In the genomic region with DNA sequence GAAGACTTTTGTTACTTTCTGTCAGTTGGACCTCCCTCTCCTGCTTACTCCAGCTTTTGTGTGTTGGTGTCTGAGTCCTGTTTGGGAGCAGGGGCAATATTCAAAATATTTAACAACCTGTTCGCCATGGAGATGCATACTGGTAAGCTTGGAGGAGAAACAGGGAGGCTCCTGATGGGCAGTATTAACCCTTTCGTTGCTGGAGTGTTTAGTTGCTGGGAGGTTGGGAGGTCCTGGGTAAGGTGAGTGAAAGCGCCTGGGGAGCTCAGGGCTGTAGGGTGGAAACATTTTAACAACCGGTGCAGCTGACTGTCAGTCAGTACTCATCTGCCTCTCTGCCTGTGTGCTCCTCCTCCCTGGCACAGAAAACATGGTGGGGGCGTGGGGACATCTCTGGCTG, we compare ENCODE assay signal across 21 cellular contexts. TPM values are rescaled to one million over a fixed set of nuclear protein-coding genes. Genes with fewer than 3 reads are reported as not detected.
DNase-seq lines count a peak whose midpoint lies in the region; FAIRE-seq and TF ChIP-seq lines count a peak whose summit lies in the region.
"Had no signal": no experiment of that assay in that cellular context is flagged by ENCODE, and none has a peak within 500 bp of the region (broad histone marks: within the 10 kb centered on the region; RNA-seq: fewer than 3 reads in every experiment).

No MANE protein-coding gene starts in this region.

- H3K14ac ChIP-seq in H1 (ENCODE audit: insufficient read length), result no peak overlapping the region
- H3K14ac ChIP-seq in neuronal stem cell (ENCODE audit: low read length), result no peak overlapping the region

- H3K4me2 ChIP-seq in H1 (ENCODE audit: insufficient read depth in 1 of 2, low read depth in 2 of 2, low read length in 2 of 2) (no peak overlapping the region), neuronal stem cell (ENCODE audit: insufficient read depth, low read length, poor library complexity, severe bottlenecking) (no peak overlapping the region)
- H3K4me2 ChIP-seq: A549 had no signal

- no peak overlapping the region for H4K8ac ChIP-seq in H1 (ENCODE audit: extremely low read depth, insufficient read depth, low read length)
- no peak overlapping the region for H4K8ac ChIP-seq in neuronal stem cell (ENCODE audit: low read depth, low read length)

- CTCF ChIA-PET in H1 (lab: Charles Lee; ENCODE audit: partially characterized antibody), result interaction anchor here (0.6 to 6.6 kb wide), 13 partner anchors 8 to 302 kb away, joined by 3 to 45 read pairs (median 3); no protein-coding TSS in a partner anchor

- TF ChIP-seq RAD21 in H1 (IDR thresholded peaks at IDR 0.05 in 1 of 2, conservative IDR thresholded peaks at IDR 0.05 in 1 of 2; ENCODE audit: low read depth in 2 of 2, low read length in 2 of 2), result no peak

- H3K18ac ChIP-seq in H1 (ENCODE audit: extremely low read depth, low read length) (no peak overlapping the region; the same call in 1 of the 2 replicates), neuronal stem cell (ENCODE audit: low read length) (peak overlapping the region; percentile 68)

- H2AFZ ChIP-seq in H1 (ENCODE audit: low read length) (no peak overlapping the region), neuronal stem cell (ENCODE audit: low read length) (peak overlapping the region; percentile 20)

- no peak overlapping the region for H2BK20ac ChIP-seq in H1 (ENCODE audit: low read length)

- H3K27me3 ChIP-seq in H7 (ENCODE audit: control insufficient read depth, insufficient read depth, low read length) (peaks cover 4% of the 10 kb centered on the region; the same call in 1 of the 2 replicates), H1 (replicated peaks in 1 of 4; ENCODE audit: control insufficient read depth in 3 of 4, extremely low read depth in 1 of 4, insufficient read depth in 3 of 4, low read length in 3 of 4) (peaks cover 0 to 17% (median 6%) of the 10 kb centered on the region in 4 experiments; a peak in 5 of 7 replicates), neuronal stem cell (ENCODE audit: control insufficient read depth in 3 of 3, insufficient read depth in 3 of 3, low read depth in 1 of 3, low read length in 3 of 3) (peaks cover 0 to 9% (median 5%) of the 10 kb centered on the region in 3 experiments)
- H3K27me3 ChIP-seq: BE2C had no signal

- no peak overlapping the region for H4K91ac ChIP-seq in H1 (replicated peaks; ENCODE audit: insufficient read length, low read length)
- H4K91ac ChIP-seq in neuronal stem cell (ENCODE audit: low read depth, low read length, poor library complexity), result no peak overlapping the region

- TF ChIP-seq EP300 in H1 (IDR thresholded peaks at IDR 0.05; ENCODE audit: borderline replicate concordance in 1 of 2, low read depth in 2 of 2, low read length in 2 of 2), result no peak

- H3K56ac ChIP-seq in H1 (replicated peaks; ENCODE audit: insufficient read length, low read depth, low read length), result no peak overlapping the region

- no peaks in the 10 kb centered on the region; the same call in 1 of the 2 replicates for H3K23me2 ChIP-seq in H1 (ENCODE audit: low read depth, low read length)

- WGBS in H1 (ENCODE audit: extremely low coverage in 1 of 2, insufficient coverage in 1 of 2, insufficient read length in 1 of 2, insufficient replicate concordance in 2 of 2, low coverage in 1 of 2, low lambda C conversion rate in 2 of 2, missing lambda C conversion rate in 1 of 2), 2 experiments, result 63% methylated on average over 5 of the region's 5 CpGs; no CpG with 5 or more reads in 1 of the 2 experiments
- no CpG with 5 or more reads among the region's 5 CpGs for WGBS in neuronal stem cell (ENCODE audit: extremely low coverage in 2 of 2, insufficient read length in 2 of 2, insufficient replicate concordance in 1 of 2), 2 donors

- POLR2A ChIA-PET in H1 (lab: Charles Lee; ENCODE audit: partially characterized antibody), result interaction anchor here (0.5 to 37.6 kb wide), 4 partner anchors 9 to 43 kb away, joined by 4 to 1319 read pairs (median 29); a partner anchor contains a TSS

- H2BK5ac ChIP-seq in H1 (ENCODE audit: low read depth, low read length), result no peak overlapping the region
- no peak overlapping the region for H2BK5ac ChIP-seq in neuronal stem cell (ENCODE audit: low read length)

- H3K79me2 ChIP-seq in H1 (ENCODE audit: control insufficient read depth in 1 of 2, insufficient read depth in 2 of 2, low read length in 2 of 2), result no peaks in the 10 kb centered on the region

- H2BK120ac ChIP-seq in H1 (replicated peaks; ENCODE audit: low read depth, low read length), result no peak overlapping the region
- H2BK120ac ChIP-seq in neuronal stem cell (ENCODE audit: low read depth, low read length), result no peak overlapping the region

- no peak overlapping the region for H3K4me3 ChIP-seq in H7 (ENCODE audit: insufficient read depth, low read depth, low read length)
- H3K4me3 ChIP-seq in H1 (ENCODE audit: extremely low read depth in 1 of 4, insufficient read depth in 2 of 4, low read depth in 3 of 4, low read length in 4 of 4), result no peak overlapping the region
- no peak overlapping the region for H3K4me3 ChIP-seq in neuronal stem cell (ENCODE audit: low read length in 2 of 2)
- H3K4me3 ChIP-seq: A549, HAP-1 had no signal

- no peak for TF ChIP-seq POLR2A in H1 (IDR thresholded peaks at IDR 0.05; ENCODE audit: control extremely low read depth in 1 of 2, low read depth in 2 of 2, low read length in 2 of 2)

- no peak overlapping the region for H4K5ac ChIP-seq in H1 (ENCODE audit: insufficient read length, low read depth, low read length)

- H3K79me1 ChIP-seq in H1 (ENCODE audit: low read depth, low read length) (no peaks in the 10 kb centered on the region), neuronal stem cell (ENCODE audit: low read depth, low read length) (no peaks in the 10 kb centered on the region)

- no peaks in the 10 kb centered on the region for H4K20me1 ChIP-seq in H1 (replicated peaks in 1 of 2; ENCODE audit: control insufficient read depth in 1 of 2, insufficient read depth in 2 of 2, low read length in 2 of 2)

- H2BK12ac ChIP-seq in H1 (ENCODE audit: low read depth, low read length) (no peak overlapping the region), neuronal stem cell (ENCODE audit: low read length) (no peak overlapping the region)

- no peak overlapping the region for H3K9ac ChIP-seq in H1 (replicated peaks in 1 of 4; ENCODE audit: extremely low read depth in 1 of 4, low read depth in 3 of 4, low read length in 3 of 4)
- no peak overlapping the region for H3K9ac ChIP-seq in neuronal stem cell (ENCODE audit: low read depth, low read length, poor library complexity)

- H3K23ac ChIP-seq in H1 (ENCODE audit: insufficient read length) (no peak overlapping the region), neuronal stem cell (ENCODE audit: low read depth, low read length, poor library complexity) (no peak overlapping the region)

- FAIRE-seq in H1 (lab: Jason Lieb, UNC), result peak; percentile 39
- FAIRE-seq: A549, GM12892 had no signal

- H2BK15ac ChIP-seq in H1 (ENCODE audit: low read length), result no peak overlapping the region
- H2BK15ac ChIP-seq in neuronal stem cell (ENCODE audit: low read length), result no peak overlapping the region

- TF ChIP-seq CTCF in H1 (IDR thresholded peaks at IDR 0.05; ENCODE audit: control extremely low read depth in 1 of 3, insufficient read depth in 1 of 3, low read depth in 1 of 3, low read length in 3 of 3), result no peak
- no peak for TF ChIP-seq CTCF in GM13977 (IDR thresholded peaks at IDR 0.05; ENCODE audit: extremely low read depth, insufficient read depth, missing control alignments)

- in situ Hi-C loops in GM13977 (cut with MboI; ENCODE audit: low pct_unique_long_range_greater_than_20kb, low sequenced_read_pairs, unreplicated experiment), result no loop called here

- H3K9me3 ChIP-seq in H1 (ENCODE audit: insufficient read depth in 2 of 2, low read depth in 1 of 2, low read length in 1 of 2), result no peaks in the 10 kb centered on the region
- H3K9me3 ChIP-seq in neuronal stem cell (replicated peaks in 1 of 2; ENCODE audit: control insufficient read depth in 2 of 2, insufficient read depth in 1 of 2, low read depth in 1 of 2, low read length in 2 of 2), result no peaks in the 10 kb centered on the region
- H3K9me3 ChIP-seq: A549, BE2C, HAP-1 had no signal

- H3K4ac ChIP-seq in H1 (replicated peaks; ENCODE audit: insufficient read length, low read depth, low read length) (no peak overlapping the region), neuronal stem cell (ENCODE audit: low read length) (no peak overlapping the region)

- H3K36me3 ChIP-seq in H7 (replicated peaks; ENCODE audit: control insufficient read depth, insufficient read depth, low read length) (no peaks in the 10 kb centered on the region), H1 (ENCODE audit: control insufficient read depth in 2 of 4, insufficient read depth in 4 of 4, low read length in 3 of 4) (no peaks in the 10 kb centered on the region), neuronal stem cell (replicated peaks in 1 of 2; ENCODE audit: control insufficient read depth in 2 of 2, insufficient read depth in 2 of 2, low read length in 2 of 2) (no peaks in the 10 kb centered on the region)
- H3K36me3 ChIP-seq: BE2C, HAP-1 had no signal

- peaks cover 6 to 39% (median 24%) of the 10 kb centered on the region in 4 experiments for H3K4me1 ChIP-seq in H1 (replicated peaks in 1 of 4; ENCODE audit: control insufficient read depth in 3 of 4, insufficient read depth in 4 of 4, low read length in 3 of 4)
- H3K4me1 ChIP-seq in neuronal stem cell (ENCODE audit: control insufficient read depth in 2 of 2, insufficient read depth in 1 of 2, low read depth in 1 of 2, low read length in 2 of 2), result peaks cover 11 to 35% of the 10 kb centered on the region in 2 donors
- H3K4me1 ChIP-seq: A549, BE2C, HAP-1 had no signal

- H3K27ac ChIP-seq in H1 (ENCODE audit: low read depth, low read length), result no peak overlapping the region
- no peak overlapping the region for H3K27ac ChIP-seq in neuronal stem cell (replicated peaks; ENCODE audit: low read length)
- H3K27ac ChIP-seq: A549, HL-60 had no signal

- H2AK5ac ChIP-seq in H1 (ENCODE audit: low read depth, low read length) (0 out of 2 replicates have a peak overlapping the region, but pooled peaks have one; percentile 65), neuronal stem cell (ENCODE audit: low read depth, low read length) (peak overlapping the region; percentile 40)

- peak; percentile 14 for DNase-seq in D341Med (ENCODE audit: low spot score)
- DNase-seq in H7, result peak; percentile 72
- DNase-seq in H1 (ENCODE audit: low read depth in 1 of 2, low spot score in 2 of 2), result no peak
- DNase-seq in neuronal stem cell (ENCODE audit: low spot score), result no peak
- DNase-seq in GM13977 (ENCODE audit: low spot score), result no peak
- no peak for DNase-seq in NCI-H2171 (lab: John Stamatoyannopoulos, UW)
- no peak for DNase-seq in middle frontal gyrus (ENCODE audit: extremely low spot score, low spot score)
- DNase-seq: BE2C; CD8-positive, alpha-beta memory T cell; DMS 273 treated with DMSO at 0.1 percent for 48 hours; DND-41; GDM1; HFFc6; IMR-90; Kasumi-1; KBM-7 had no signal

RNA-seq across cellular contexts. Expression of a gene that starts 4.2 kb away (rescaled TPM):
- 0.55 and 1.3 TPM in 2 replicates for total RNA-seq in H7 (2014; rRNA removed; shearing (Covaris generic))
- total RNA-seq in H1 (2021; fragmentation: NEBNext Ultra II Directional; extraction: Animal tissue kit (Norgen Biotek cat#: 25700)), result 5.0 and 6.8 TPM in 2 replicates
- 3.2 and 4.4 TPM in 2 replicates for polyA plus RNA-seq in H1 (2011; rRNA removed)
- 4.1 TPM for polyA plus RNA-seq in H1 (2011; cell fraction: cytosol; rRNA removed)
- 5.5 TPM for polyA plus RNA-seq in H1 (2011; cell fraction: nucleus; rRNA removed)
- 4.6 to 5.8 TPM (median 5.4 TPM) in 4 replicates for polyA plus RNA-seq in H1 (2012, experiment 1 of 2)
- 8.5 TPM for polyA plus RNA-seq in H1 (2012, experiment 2 of 2)
- 4.2 TPM for polyA plus RNA-seq in H1 (2013, experiment 1 of 2)
- 4.4 TPM for polyA plus RNA-seq in H1 (2013, experiment 2 of 2)
- 0.32 and 2.4 TPM in 2 replicates for polyA minus RNA-seq in H1 (2011; rRNA and poly(A)+ RNA removed)
- 1.9 TPM for polyA minus RNA-seq in H1 (2011; cell fraction: cytosol; rRNA and poly(A)+ RNA removed)
- 4.6 TPM for polyA minus RNA-seq in H1 (2011; cell fraction: nucleus; rRNA and poly(A)+ RNA removed)
- 2.8 TPM for polyA plus RNA-seq in neuronal stem cell (2013, experiment 1 of 2)
- 2.3 TPM for polyA plus RNA-seq in neuronal stem cell (2013, experiment 2 of 2)
- total RNA-seq: CD8-positive, alpha-beta memory T cell; HFFc6; IMR-90 had no signal
- polyA plus RNA-seq: A549; AG04450; CD8-positive, alpha-beta memory T cell; IMR-90 had no signal

RNA-seq across cellular contexts. Expression of a gene that starts 11.7 kb away (rescaled TPM):
- total RNA-seq in H7 (2014; rRNA removed; shearing (Covaris generic)), result 17.6 and 18.0 TPM in 2 replicates
- total RNA-seq in H1 (2021; fragmentation: NEBNext Ultra II Directional; extraction: Animal tissue kit (Norgen Biotek cat#: 25700)), result 27.0 and 28.7 TPM in 2 replicates
- 20.1 and 31.0 TPM in 2 replicates for polyA plus RNA-seq in H1 (2011; rRNA removed)
- polyA plus RNA-seq in H1 (2011; cell fraction: cytosol; rRNA removed), result 21.2 TPM
- polyA plus RNA-seq in H1 (2011; cell fraction: nucleus; rRNA removed), result 34.8 TPM
- 23.4 to 29.3 TPM (median 26.1 TPM) in 4 replicates for polyA plus RNA-seq in H1 (2012, experiment 1 of 2)
- polyA plus RNA-seq in H1 (2012, experiment 2 of 2), result 22.5 TPM
- 17.6 TPM for polyA plus RNA-seq in H1 (2013, experiment 1 of 2)
- polyA plus RNA-seq in H1 (2013, experiment 2 of 2), result 16.7 TPM
- 8.8 and 12.4 TPM in 2 replicates for polyA minus RNA-seq in H1 (2011; rRNA and poly(A)+ RNA removed)
- polyA minus RNA-seq in H1 (2011; cell fraction: cytosol; rRNA and poly(A)+ RNA removed), result 9.2 TPM
- 9.6 TPM for polyA minus RNA-seq in H1 (2011; cell fraction: nucleus; rRNA and poly(A)+ RNA removed)
- polyA plus RNA-seq in neuronal stem cell (2013, experiment 1 of 2), result 37.2 TPM
- polyA plus RNA-seq in neuronal stem cell (2013, experiment 2 of 2), result 37.9 TPM

RNA-seq across cellular contexts. Expression of a gene that starts 40.3 kb away (rescaled TPM):
- 2,080 and 2,249 TPM in 2 replicates for total RNA-seq in H7 (2014; rRNA removed; shearing (Covaris generic))
- total RNA-seq in H1 (2021; fragmentation: NEBNext Ultra II Directional; extraction: Animal tissue kit (Norgen Biotek cat#: 25700)), result 1,893 and 1,923 TPM in 2 replicates
- 2,801 and 2,948 TPM in 2 replicates for polyA plus RNA-seq in H1 (2011; rRNA removed)
- 3,231 TPM for polyA plus RNA-seq in H1 (2011; cell fraction: cytosol; rRNA removed)
- polyA plus RNA-seq in H1 (2011; cell fraction: nucleus; rRNA removed), result 2,819 TPM
- polyA plus RNA-seq in H1 (2012, experiment 1 of 2), result 2,565 to 3,012 TPM (median 2,684 TPM) in 4 replicates
- polyA plus RNA-seq in H1 (2012, experiment 2 of 2), result 2,057 TPM
- 2,379 TPM for polyA plus RNA-seq in H1 (2013, experiment 1 of 2)
- polyA plus RNA-seq in H1 (2013, experiment 2 of 2), result 2,280 TPM
- polyA minus RNA-seq in H1 (2011; rRNA and poly(A)+ RNA removed), result 958 and 1,373 TPM in 2 replicates
- 907 TPM for polyA minus RNA-seq in H1 (2011; cell fraction: cytosol; rRNA and poly(A)+ RNA removed)
- 793 TPM for polyA minus RNA-seq in H1 (2011; cell fraction: nucleus; rRNA and poly(A)+ RNA removed)
- polyA plus RNA-seq in neuronal stem cell (2013, experiment 1 of 2), result 2,893 TPM
- 2,832 TPM for polyA plus RNA-seq in neuronal stem cell (2013, experiment 2 of 2)

RNA-seq across cellular contexts. Expression of a gene that starts 56.4 kb away (rescaled TPM):
- 18.7 and 22.8 TPM in 2 replicates for total RNA-seq in H7 (2014; rRNA removed; shearing (Covaris generic))
- 16.1 and 16.4 TPM in 2 replicates for total RNA-seq in H1 (2021; fragmentation: NEBNext Ultra II Directional; extraction: Animal tissue kit (Norgen Biotek cat#: 25700))
- 17.0 and 19.2 TPM in 2 replicates for polyA plus RNA-seq in H1 (2011; rRNA removed)
- 19.6 TPM for polyA plus RNA-seq in H1 (2011; cell fraction: cytosol; rRNA removed)
- 21.5 TPM for polyA plus RNA-seq in H1 (2011; cell fraction: nucleus; rRNA removed)
- polyA plus RNA-seq in H1 (2012, experiment 1 of 2), result 11.7 to 17.9 TPM (median 16.0 TPM) in 4 replicates
- 22.8 TPM for polyA plus RNA-seq in H1 (2012, experiment 2 of 2)
- polyA plus RNA-seq in H1 (2013, experiment 1 of 2), result 8.4 TPM
- 8.7 TPM for polyA plus RNA-seq in H1 (2013, experiment 2 of 2)
- polyA minus RNA-seq in H1 (2011; rRNA and poly(A)+ RNA removed), result 17.3 and 24.8 TPM in 2 replicates
- 15.8 TPM for polyA minus RNA-seq in H1 (2011; cell fraction: cytosol; rRNA and poly(A)+ RNA removed)
- 8.3 TPM for polyA minus RNA-seq in H1 (2011; cell fraction: nucleus; rRNA and poly(A)+ RNA removed)
- 8.9 TPM for polyA plus RNA-seq in neuronal stem cell (2013, experiment 1 of 2)
- 8.3 TPM for polyA plus RNA-seq in neuronal stem cell (2013, experiment 2 of 2)

Comparison
In these comparisons a context has a peak if more than half of its experiments do, and no peak if none do; other contexts are left out.
1. DNase-seq: peak in D341Med (single experiment) and H7 (single experiment); none in H1 (0 of 2), neuronal stem cell (single experiment), GM13977 (single experiment), NCI-H2171 (single experiment) and middle frontal gyrus (single experiment).